15 cellular contexts compared by ENCODE assay signal in the genomic region with DNA sequence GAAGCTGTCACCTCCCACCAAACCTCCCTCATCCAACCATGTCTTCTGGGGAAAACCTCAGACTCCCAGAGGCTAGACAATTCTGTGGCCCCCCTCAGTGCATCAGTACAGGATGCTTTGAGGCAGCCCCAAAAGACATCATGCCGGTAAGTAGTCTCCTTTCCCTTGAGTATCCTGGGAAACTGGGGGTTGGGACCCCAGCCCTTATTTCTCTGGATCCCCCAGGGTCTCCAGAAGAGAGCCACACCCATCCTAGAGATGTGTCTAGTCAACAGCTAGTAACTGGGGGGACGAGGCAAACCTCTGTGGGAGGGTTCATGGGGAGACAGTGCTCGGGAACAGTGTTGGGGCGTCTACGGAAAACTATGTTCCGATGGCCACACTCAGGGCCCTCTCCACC.
A peak's percentile ranks its signal among the peaks of the same experiment; 100 is the strongest.
DNase-seq lines count a peak whose midpoint lies in the region; ATAC-seq and TF ChIP-seq lines count a peak whose summit lies in the region.
"Had no signal": no experiment of that assay in that cellular context is flagged by ENCODE, and none has a peak within 500 bp of the region (broad histone marks: within the 10 kb centered on the region; RNA-seq: fewer than 3 reads in every experiment).

No MANE protein-coding gene starts in this region.

- H3K27me3 Mint-ChIP-seq in activated CD8-positive, alpha-beta memory T cell treated with anti-CD3 and anti-CD28 coated beads, Interleukin-2, amount 10 ng/mL, durations not matched to agents 7 days and 5 days: no peaks in the 10 kb centered on the region
- H3K27me3 Mint-ChIP-seq: B cell; CD4-positive, CD25-positive, alpha-beta regulatory T cell had no signal

- H3K4me1 ChIP-seq in IMR-90 (ENCODE audit: control insufficient read depth, insufficient read depth, low read length) (no peaks in the 10 kb centered on the region), aorta (ENCODE audit: control insufficient read depth in 1 of 2, insufficient read depth in 2 of 2, low read length in 2 of 2) (no peaks in the 10 kb centered on the region), gastrocnemius medialis (no peaks in the 10 kb centered on the region)
- H3K4me1 ChIP-seq: BLaER1, Caco-2 had no signal

- no peak overlapping the region for H3K14ac ChIP-seq in IMR-90 (replicated peaks; ENCODE audit: low read depth, low read length)

- BruUV-seq in IMR-90 (replicated peaks; lab: Mats Ljungman, UMichigan): no TSS peak

- H3K23ac ChIP-seq in IMR-90 (ENCODE audit: low read depth, low read length): no peak overlapping the region

- no peak for TF ChIP-seq CTCF in IMR-90 (conservative IDR thresholded peaks at IDR 0.05; ENCODE audit: low read depth, low read length)
- TF ChIP-seq CTCF in gastrocnemius medialis (IDR thresholded peaks at IDR 0.05 in 4 of 5, conservative IDR thresholded peaks at IDR 0.05 in 1 of 5): no peak

- no peak overlapping the region for H3K27ac Mint-ChIP-seq in activated CD8-positive, alpha-beta memory T cell treated with anti-CD3 and anti-CD28 coated beads, Interleukin-2, amount 10 ng/mL, durations not matched to agents 7 days and 5 days
- H3K27ac Mint-ChIP-seq: B cell; CD4-positive, CD25-positive, alpha-beta regulatory T cell; CD8-positive, alpha-beta T cell had no signal

- H3K9me3 ChIP-seq in IMR-90 (ENCODE audit: control insufficient read depth, insufficient read depth, low read length): peaks cover 7% of the 10 kb centered on the region
- no peaks in the 10 kb centered on the region for H3K9me3 ChIP-seq in aorta (ENCODE audit: control insufficient read depth, low read length)
- H3K9me3 ChIP-seq in gastrocnemius medialis: no peaks in the 10 kb centered on the region
- H3K9me3 ChIP-seq: BLaER1, Caco-2 had no signal

- no peak for TF ChIP-seq RAD21 in IMR-90 (IDR thresholded peaks at IDR 0.05; ENCODE audit: low read length)

- no peak overlapping the region for H3K4ac ChIP-seq in IMR-90 (ENCODE audit: low read depth, low read length)

- H3K4me2 ChIP-seq in IMR-90 (ENCODE audit: low read depth, low read length): no peak overlapping the region
- H3K4me2 ChIP-seq: BLaER1 had no signal

- no peaks in the 10 kb centered on the region for H3K27me3 ChIP-seq in IMR-90 (ENCODE audit: control insufficient read depth, insufficient read depth, low read length)
- H3K27me3 ChIP-seq in aorta (ENCODE audit: control insufficient read depth in 1 of 2, insufficient read depth in 2 of 2, low read length in 1 of 2): no peaks in the 10 kb centered on the region
- H3K27me3 ChIP-seq in gastrocnemius medialis: no peaks in the 10 kb centered on the region
- H3K27me3 ChIP-seq: BLaER1 had no signal

- H2AK5ac ChIP-seq in IMR-90 (ENCODE audit: low read depth, low read length): no peak overlapping the region

- ATAC-seq in activated CD8-positive, alpha-beta memory T cell treated with anti-CD3 and anti-CD28 coated beads, Interleukin-2, amount 10 ng/mL, durations not matched to agents 7 days and 5 days: no peak
- ATAC-seq in IMR-90 (ENCODE audit: low read depth) (no peak), aorta (ENCODE audit: low FRiP score) (peak; percentile 26), GM21576 (IDR thresholded peaks at IDR 0.05; ENCODE audit: unreplicated experiment) (no peak), gastrocnemius medialis (no peak)
- ATAC-seq: CD8-positive, alpha-beta T cell had no signal

- no peak overlapping the region for H4K8ac ChIP-seq in IMR-90 (ENCODE audit: low read depth in 2 of 2, low read length in 2 of 2)

- H2BK5ac ChIP-seq in IMR-90 (ENCODE audit: low read depth, low read length, poor library complexity, severe bottlenecking): no peak overlapping the region

- no peaks in the 10 kb centered on the region for H4K20me1 ChIP-seq in IMR-90 (ENCODE audit: insufficient read depth, low read length)
- H4K20me1 ChIP-seq: BLaER1 had no signal

- CTCF ChIA-PET in activated CD8-positive, alpha-beta memory T cell treated with anti-CD3 and anti-CD28 coated beads, Interleukin-2, amount 10 ng/mL, durations not matched to agents 7 days and 5 days (lab: Charles Lee): interaction anchor here (0.9 to 3.9 kb wide), 4 partner anchors 8 to 184 kb away, joined by 3 to 26 read pairs (median 3); no protein-coding TSS in a partner anchor
- CTCF ChIA-PET in IMR-90 (lab: Yijun Ruan, JAX): interaction anchor here (0.9 to 3.3 kb wide), 5 partner anchors 8 to 186 kb away, joined by 3 to 22 read pairs (median 4); no protein-coding TSS in a partner anchor

- WGBS in IMR-90 (ENCODE audit: extremely low coverage in 2 of 2, insufficient read length in 1 of 2), 2 experiments: 100% methylated on average over 2 of the region's 6 CpGs; no CpG with 5 or more reads in 1 of the 2 experiments
- WGBS in aorta, 2 donors: 96 to 99% methylated on average over 6 of the region's 6 CpGs

- in situ Hi-C loops in IMR-90 (cut with MboI; ENCODE audit: low sequenced_read_pairs) (loop anchor here (5.0 kb wide), 1 partner anchor 185 kb away; no protein-coding TSS in a partner anchor), gastrocnemius medialis (cut with MboI; ENCODE audit: low sequenced_read_pairs in 4 of 4) (loop anchor here in 3 of 4 donors (10.0 to 25.0 kb wide), 2 partner anchors 180 to 188 kb away; no protein-coding TSS in a partner anchor)

- H3K36me3 ChIP-seq in IMR-90 (ENCODE audit: control insufficient read depth, insufficient read depth, low read length): no peaks in the 10 kb centered on the region
- no peaks in the 10 kb centered on the region for H3K36me3 ChIP-seq in aorta (ENCODE audit: control insufficient read depth in 1 of 2, insufficient read depth in 2 of 2, low read length in 1 of 2)
- no peaks in the 10 kb centered on the region for H3K36me3 ChIP-seq in gastrocnemius medialis
- H3K36me3 ChIP-seq: BLaER1 had no signal

- H3K4me3 Mint-ChIP-seq in activated CD8-positive, alpha-beta memory T cell treated with anti-CD3 and anti-CD28 coated beads, Interleukin-2, amount 10 ng/mL, durations not matched to agents 7 days and 5 days: no peak overlapping the region
- H3K4me3 Mint-ChIP-seq: B cell; CD4-positive, CD25-positive, alpha-beta regulatory T cell; CD8-positive, alpha-beta T cell had no signal

- no peak overlapping the region for H2AFZ ChIP-seq in IMR-90 (replicated peaks; ENCODE audit: low read length, poor library complexity)
- H2AFZ ChIP-seq: GM23248 had no signal

- TF ChIP-seq POLR2A in IMR-90 (IDR thresholded peaks at IDR 0.05; ENCODE audit: low read depth, low read length): no peak
- no peak for TF ChIP-seq POLR2A in gastrocnemius medialis (IDR thresholded peaks at IDR 0.05)

- no peak overlapping the region for H2BK15ac ChIP-seq in IMR-90 (ENCODE audit: low read depth, low read length)

- H3K18ac ChIP-seq in IMR-90 (ENCODE audit: low read depth, low read length): peak overlapping the region; percentile 17; the same call in 1 of the 2 replicates

- intact Hi-C loops in IMR-90 (cut with micrococcal nuclease) (no loop called here), aorta (cut with DNase I) (no loop called here), gastrocnemius medialis (cut with DNase I; ENCODE audit: low total_unique reads) (loop anchor here (5.0 kb wide), 1 partner anchor 185 kb away; no protein-coding TSS in a partner anchor)

- no peak overlapping the region for H3K56ac ChIP-seq in IMR-90 (ENCODE audit: extremely low read depth, insufficient read depth, low read length)

- POLR2A ChIA-PET in IMR-90 (lab: Charles Lee; ENCODE audit: unreplicated experiment): no interaction called here

- no peak overlapping the region for H4K91ac ChIP-seq in IMR-90 (ENCODE audit: insufficient read depth, low read depth, low read length)

- no peak overlapping the region for H2BK120ac ChIP-seq in IMR-90 (ENCODE audit: low read depth, low read length)

- no peak overlapping the region for H4K5ac ChIP-seq in IMR-90 (ENCODE audit: low read depth, low read length)

- H3K4me1 Mint-ChIP-seq in activated CD8-positive, alpha-beta memory T cell treated with anti-CD3 and anti-CD28 coated beads, Interleukin-2, amount 10 ng/mL, durations not matched to agents 7 days and 5 days: no peaks in the 10 kb centered on the region
- H3K4me1 Mint-ChIP-seq: B cell; CD4-positive, CD25-positive, alpha-beta regulatory T cell had no signal

- no peaks in the 10 kb centered on the region for H3K9me3 Mint-ChIP-seq in activated CD8-positive, alpha-beta memory T cell treated with anti-CD3 and anti-CD28 coated beads, Interleukin-2, amount 10 ng/mL, durations not matched to agents 7 days and 5 days (ENCODE audit: low read depth)
- H3K9me3 Mint-ChIP-seq: CD8-positive, alpha-beta T cell had no signal

- no peak overlapping the region for H2AK9ac ChIP-seq in IMR-90 (replicated peaks; ENCODE audit: low read depth, low read length, poor library complexity)

- no peaks in the 10 kb centered on the region for H3K36me3 Mint-ChIP-seq in activated CD8-positive, alpha-beta memory T cell treated with anti-CD3 and anti-CD28 coated beads, Interleukin-2, amount 10 ng/mL, durations not matched to agents 7 days and 5 days
- H3K36me3 Mint-ChIP-seq: CD4-positive, CD25-positive, alpha-beta regulatory T cell; CD8-positive, alpha-beta T cell had no signal

- H3K9me1 ChIP-seq in IMR-90 (ENCODE audit: insufficient read depth, low read length): no peaks in the 10 kb centered on the region

- dilution Hi-C loops in IMR-90 (cut with HindIII; ENCODE audit: low sequenced_read_pairs, unreplicated experiment): no loop called here

- DNase-seq in activated CD8-positive, alpha-beta memory T cell treated with anti-CD3 and anti-CD28 coated beads, Interleukin-2, amount 10 ng/mL, durations not matched to agents 7 days and 5 days: peak; percentile 19
- no peak for DNase-seq in activated CD8-positive, alpha-beta memory T cell treated with anti-CD3 and anti-CD28 coated beads, Interleukin-2, amount 50 U/mL, for 4 hours
- DNase-seq in IMR-90: no peak
- peak; percentile 27 for DNase-seq in islet precursor cell
- DNase-seq in aorta: no peak
- DNase-seq in gastrocnemius medialis: no peak

- H3K4me3 ChIP-seq in IMR-90 (ENCODE audit: insufficient read depth, low read depth, low read length) (no peak overlapping the region), aorta (ENCODE audit: low read length in 2 of 2) (no peak overlapping the region), gastrocnemius medialis (no peak overlapping the region)
- H3K4me3 ChIP-seq: BLaER1, GM23248 had no signal

- H3K9ac ChIP-seq in IMR-90 (ENCODE audit: low read depth, low read length): no peak overlapping the region
- H3K9ac ChIP-seq: BLaER1, GM23248 had no signal

- no peak overlapping the region for H2BK20ac ChIP-seq in IMR-90 (ENCODE audit: low read depth, low read length)

- H3K79me1 ChIP-seq in IMR-90 (ENCODE audit: low read depth in 1 of 2, low read length in 2 of 2): no peaks in the 10 kb centered on the region

- H3K27ac ChIP-seq in IMR-90 (ENCODE audit: insufficient read depth, low read length) (no peak overlapping the region), aorta (ENCODE audit: low read depth in 1 of 2, low read length in 2 of 2) (no peak overlapping the region), gastrocnemius medialis (no peak overlapping the region)
- H3K27ac ChIP-seq: 22Rv1, BLaER1, C4-2B, GM23248 had no signal

TF ChIP-seq in IMR-90, 13 proteins besides CTCF, POLR2A, EP300 and RAD21:
- TF ChIP-seq SMC3 (IDR thresholded peaks at IDR 0.05; ENCODE audit: low read depth, low read length) (no peak), MXI1 (IDR thresholded peaks at IDR 0.05; ENCODE audit: borderline replicate concordance, low read depth, low read length) (no peak)

Comparison
In these comparisons a context has a peak if more than half of its experiments do, and no peak if none do; other contexts are left out.
1. DNase-seq: peak in activated CD8-positive, alpha-beta memory T cell treated with anti-CD3 and anti-CD28 coated beads, Interleukin-2, amount 10 ng/mL, durations not matched to agents 7 days and 5 days (single experiment) and islet precursor cell (single experiment); none in activated CD8-positive, alpha-beta memory T cell treated with anti-CD3 and anti-CD28 coated beads, Interleukin-2, amount 50 U/mL, for 4 hours (single experiment), IMR-90 (single experiment), aorta (0 of 2) and gastrocnemius medialis (0 of 2).